Comparison of ENCODE assay signal across 8 cellular contexts in the genomic region with DNA sequence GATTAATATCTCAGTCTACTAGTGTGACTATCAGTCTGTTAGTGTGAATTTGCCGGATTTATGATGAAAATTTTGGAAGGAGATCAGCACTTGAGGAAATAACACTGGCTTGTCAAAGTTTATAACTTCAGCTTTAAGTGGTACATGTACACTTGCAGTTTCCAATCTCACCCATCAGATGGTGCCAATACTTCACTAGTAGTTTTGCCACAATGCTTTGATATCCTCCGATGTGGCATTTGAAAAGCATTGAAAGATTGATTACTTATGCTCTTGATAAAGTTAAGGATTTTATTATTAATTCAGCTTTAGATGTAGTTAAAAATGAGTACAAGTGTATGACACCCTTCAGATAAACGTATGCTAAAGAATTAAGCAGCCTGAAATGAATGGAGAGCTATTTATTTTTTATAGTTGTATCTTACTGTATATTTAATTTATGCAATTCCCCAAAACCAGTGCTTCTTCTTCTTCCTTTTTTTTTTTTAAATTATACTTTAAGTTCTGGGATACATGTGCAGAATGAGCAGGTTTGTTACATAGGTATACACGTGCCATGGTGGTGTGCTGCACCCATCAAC.
DNase-seq lines count a peak whose midpoint lies in the region; ATAC-seq and TF ChIP-seq lines count a peak whose summit lies in the region.

No MANE protein-coding gene starts in this region.

- ATAC-seq in GM23338: no peak
- ATAC-seq in GM19023 (IDR thresholded peaks at IDR 0.05; ENCODE audit: unreplicated experiment): no peak
- no peak for ATAC-seq in HG02885 (IDR thresholded peaks at IDR 0.05; ENCODE audit: poor library complexity, unreplicated experiment)

- H3F3A ChIP-seq in GM23338 (replicated peaks; ENCODE audit: low read depth): no peaks in the 10 kb centered on the region

- no peaks in the 10 kb centered on the region for H4K20me1 ChIP-seq in GM23338 (replicated peaks; ENCODE audit: insufficient read depth)

- no peak overlapping the region for H3K27ac ChIP-seq in CD4-positive, alpha-beta memory T cell (ENCODE audit: low read depth, low read length)
- H3K27ac ChIP-seq in GM23338 (ENCODE audit: low read depth): no peak overlapping the region

- H3K27me3 ChIP-seq in CD4-positive, alpha-beta memory T cell (ENCODE audit: insufficient read depth, low read length): no peaks in the 10 kb centered on the region
- no peaks in the 10 kb centered on the region for H3K27me3 ChIP-seq in GM23338 (ENCODE audit: insufficient read depth)

- peak; percentile 43 to 61 (median 59) for DNase-seq in CD4-positive, alpha-beta memory T cell
- DNase-seq in GM23338 (ENCODE audit: low spot score) (peak; percentile 66), NCI-H226 (peak; percentile 60), foreskin fibroblast (peak; percentile 38 to 78), pulmonary artery endothelial cell (ENCODE audit: low read depth, low spot score) (peak; percentile 35)

- no peaks in the 10 kb centered on the region for H3K36me3 Mint-ChIP-seq in CD4-positive, alpha-beta memory T cell
- no peaks in the 10 kb centered on the region for H3K36me3 Mint-ChIP-seq in GM23338 (ENCODE audit: low read depth)

- no peaks in the 10 kb centered on the region for H3K9me2 ChIP-seq in GM23338 (ENCODE audit: insufficient read depth)

- no peaks in the 10 kb centered on the region for H3K4me1 ChIP-seq in CD4-positive, alpha-beta memory T cell (ENCODE audit: insufficient read depth, low read length)
- no peaks in the 10 kb centered on the region for H3K4me1 ChIP-seq in GM23338 (ENCODE audit: insufficient read depth)

- peaks cover 0 to 2% (median 0%) of the 10 kb centered on the region in 4 donors for H3K4me1 Mint-ChIP-seq in CD4-positive, alpha-beta memory T cell
- H3K4me1 Mint-ChIP-seq in GM23338: no peaks in the 10 kb centered on the region

- peaks cover 0 to 1% of the 10 kb centered on the region in 2 donors for H3K27me3 Mint-ChIP-seq in CD4-positive, alpha-beta memory T cell
- H3K27me3 Mint-ChIP-seq in GM23338 (ENCODE audit: insufficient read depth, low read depth, poor library complexity): peaks cover 2% of the 10 kb centered on the region

- H2AFZ ChIP-seq in GM23338: no peak overlapping the region

- H3K4me3 Mint-ChIP-seq in CD4-positive, alpha-beta memory T cell: no peak overlapping the region
- H3K4me3 Mint-ChIP-seq in GM23338: no peak overlapping the region

- peaks cover 0 to 4% (median 0%) of the 10 kb centered on the region in 8 donors for H3K9me3 Mint-ChIP-seq in CD4-positive, alpha-beta memory T cell
- peaks cover 8% of the 10 kb centered on the region; the same call in 2 of the 3 replicates for H3K9me3 Mint-ChIP-seq in GM23338

- H3K79me2 ChIP-seq in GM23338 (replicated peaks; ENCODE audit: insufficient read depth): no peaks in the 10 kb centered on the region

- CTCF ChIA-PET in CD4-positive, alpha-beta memory T cell (lab: Charles Lee; ENCODE audit: partially characterized antibody): interaction anchor here (0.7 to 11.7 kb wide), 37 partner anchors 10 to 1019 kb away, joined by 3 to 214 read pairs (median 3); partner anchors contain the start of gene AOAH

- no peak overlapping the region for H3K4me2 ChIP-seq in GM23338

- no peak overlapping the region for H3K4me3 ChIP-seq in CD4-positive, alpha-beta memory T cell (ENCODE audit: low read length in 2 of 2)
- H3K4me3 ChIP-seq in GM23338: no peak overlapping the region
- no peak overlapping the region for H3K4me3 ChIP-seq in WI38 (ENCODE audit: low read depth, low read length)
- H3K4me3 ChIP-seq in foreskin fibroblast (ENCODE audit: low read depth in 1 of 2, low read length in 2 of 2): no peak overlapping the region

- no peaks in the 10 kb centered on the region for H3K36me3 ChIP-seq in CD4-positive, alpha-beta memory T cell (ENCODE audit: insufficient read depth, low read length)
- H3K36me3 ChIP-seq in GM23338 (ENCODE audit: insufficient read depth): no peaks in the 10 kb centered on the region

- intact Hi-C loops in CD4-positive, alpha-beta memory T cell (cut with micrococcal nuclease): loop anchor here (1.0 to 5.0 kb wide), 6 partner anchors 121 to 864 kb away; a partner anchor contains a TSS

- H3K27ac Mint-ChIP-seq in CD4-positive, alpha-beta memory T cell: no peak overlapping the region
- H3K27ac Mint-ChIP-seq in GM23338: no peak overlapping the region

- H3K9me3 ChIP-seq in CD4-positive, alpha-beta memory T cell (ENCODE audit: control insufficient read depth in 1 of 2, low read length in 2 of 2): no peaks in the 10 kb centered on the region

- TF ChIP-seq CTCF in GM23338 (conservative IDR thresholded peaks at IDR 0.05; ENCODE audit: low read depth in 2 of 2) (peak; percentile 83 to 87), WI38 (IDR thresholded peaks at IDR 0.05; ENCODE audit: low read depth, low read length) (peak; percentile 65), foreskin fibroblast (IDR thresholded peaks at IDR 0.05; ENCODE audit: low read depth, low read length) (peak; percentile 63)

- POLR2A ChIA-PET in CD4-positive, alpha-beta memory T cell (lab: Charles Lee; ENCODE audit: partially characterized antibody): interaction anchor here (0.7 to 3.4 kb wide), 6 partner anchors 152 to 712 kb away, joined by 3 to 22 read pairs (median 3); no protein-coding TSS in a partner anchor

TF ChIP-seq in GM23338, 12 proteins besides CTCF, POLR2A, EP300 and RAD21 (continues in another document):
- no peak for TF ChIP-seq EZH2 (IDR thresholded peaks at IDR 0.05; ENCODE audit: low read depth, unreplicated experiment)
- no peak for TF ChIP-seq NANOG (IDR thresholded peaks at IDR 0.05; ENCODE audit: borderline replicate concordance)
- no peak for TF ChIP-seq CREB1 (CRISPR knock-in tag; IDR thresholded peaks at IDR 0.05; ENCODE audit: low read depth)
- TF ChIP-seq ZNF114 (CRISPR knock-in tag; IDR thresholded peaks at IDR 0.05): no peak
- TF ChIP-seq ETS1 (IDR thresholded peaks at IDR 0.05): no peak
- no peak for TF ChIP-seq JUNB (IDR thresholded peaks at IDR 0.05; ENCODE audit: unreplicated experiment)
- TF ChIP-seq STAT1 (IDR thresholded peaks at IDR 0.05; ENCODE audit: unreplicated experiment): no peak
- TF ChIP-seq ZNF331 (CRISPR knock-in tag; IDR thresholded peaks at IDR 0.05; ENCODE audit: low read depth): no peak
- no peak for TF ChIP-seq EZH2phosphoT487 (IDR thresholded peaks at IDR 0.05; ENCODE audit: unreplicated experiment)
- TF ChIP-seq, protein P1, sequence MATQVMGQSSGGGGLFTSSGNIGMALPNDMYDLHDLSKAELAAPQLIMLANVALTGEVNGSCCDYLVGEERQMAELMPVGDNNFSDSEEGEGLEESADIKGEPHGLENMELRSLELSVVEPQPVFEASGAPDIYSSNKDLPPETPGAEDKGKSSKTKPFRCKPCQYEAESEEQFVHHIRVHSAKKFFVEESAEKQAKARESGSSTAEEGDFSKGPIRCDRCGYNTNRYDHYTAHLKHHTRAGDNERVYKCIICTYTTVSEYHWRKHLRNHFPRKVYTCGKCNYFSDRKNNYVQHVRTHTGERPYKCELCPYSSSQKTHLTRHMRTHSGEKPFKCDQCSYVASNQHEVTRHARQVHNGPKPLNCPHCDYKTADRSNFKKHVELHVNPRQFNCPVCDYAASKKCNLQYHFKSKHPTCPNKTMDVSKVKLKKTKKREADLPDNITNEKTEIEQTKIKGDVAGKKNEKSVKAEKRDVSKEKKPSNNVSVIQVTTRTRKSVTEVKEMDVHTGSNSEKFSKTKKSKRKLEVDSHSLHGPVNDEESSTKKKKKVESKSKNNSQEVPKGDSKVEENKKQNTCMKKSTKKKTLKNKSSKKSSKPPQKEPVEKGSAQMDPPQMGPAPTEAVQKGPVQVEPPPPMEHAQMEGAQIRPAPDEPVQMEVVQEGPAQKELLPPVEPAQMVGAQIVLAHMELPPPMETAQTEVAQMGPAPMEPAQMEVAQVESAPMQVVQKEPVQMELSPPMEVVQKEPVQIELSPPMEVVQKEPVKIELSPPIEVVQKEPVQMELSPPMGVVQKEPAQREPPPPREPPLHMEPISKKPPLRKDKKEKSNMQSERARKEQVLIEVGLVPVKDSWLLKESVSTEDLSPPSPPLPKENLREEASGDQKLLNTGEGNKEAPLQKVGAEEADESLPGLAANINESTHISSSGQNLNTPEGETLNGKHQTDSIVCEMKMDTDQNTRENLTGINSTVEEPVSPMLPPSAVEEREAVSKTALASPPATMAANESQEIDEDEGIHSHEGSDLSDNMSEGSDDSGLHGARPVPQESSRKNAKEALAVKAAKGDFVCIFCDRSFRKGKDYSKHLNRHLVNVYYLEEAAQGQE (IDR thresholded peaks at IDR 0.05; ENCODE audit: unreplicated experiment): no peak
- no peak for TF ChIP-seq POLR2AphosphoS5 (IDR thresholded peaks at IDR 0.05; ENCODE audit: low read depth)
